In genomic region chr4:4867745-4868505, GRCh38 we compare ENCODE assay signal across 28 cellular contexts. TPM values are rescaled to one million over a fixed set of nuclear protein-coding genes. Genes with fewer than 3 reads are reported as not detected.
A peak's percentile ranks its signal among the peaks of the same experiment; 100 is the strongest.
DNase-seq lines count a peak whose midpoint lies in the region; ATAC-seq, FAIRE-seq and TF ChIP-seq lines count a peak whose summit lies in the region.
"Had no signal": no experiment of that assay in that cellular context is flagged by ENCODE, and none has a peak within 500 bp of the region (broad histone marks: within the 10 kb centered on the region; RNA-seq: fewer than 3 reads in every experiment).

No MANE protein-coding gene starts in this region.

- H3K4me3 ChIP-seq in HepG2 (replicated peaks in 1 of 3; ENCODE audit: insufficient read depth in 1 of 3, low read depth in 2 of 3, low read length in 3 of 3) (no peak overlapping the region), right lobe of liver (no peak overlapping the region), HUES6 (ENCODE audit: low read depth, low read length) (peak overlapping the region; percentile 3; the same call in 1 of the 2 replicates), upper lobe of right lung (no peak overlapping the region)
- H3K4me3 ChIP-seq: body of pancreas, ovary had no signal

- H3K9ac ChIP-seq in HepG2 (ENCODE audit: insufficient read depth, low read depth, low read length) (no peak overlapping the region), HUES6 (ENCODE audit: low read length) (peak overlapping the region; percentile 20)

- H3K36me3 ChIP-seq in HepG2 (replicated peaks in 1 of 2; ENCODE audit: control insufficient read depth in 1 of 2, insufficient read depth in 2 of 2, low read length in 2 of 2): peaks cover 2 to 4% of the 10 kb centered on the region in 2 experiments; a peak in 3 of 5 replicates
- H3K36me3 ChIP-seq in right lobe of liver: no peaks in the 10 kb centered on the region
- no peaks in the 10 kb centered on the region; the same call in 1 of the 2 replicates for H3K36me3 ChIP-seq in HUES6 (ENCODE audit: control insufficient read depth, insufficient read depth, low read length)
- no peaks in the 10 kb centered on the region for H3K36me3 ChIP-seq in upper lobe of right lung
- H3K36me3 ChIP-seq: BE2C, gastrocnemius medialis, ovary had no signal

- CTCF ChIA-PET in HepG2 (lab: Yijun Ruan, JAX; ENCODE audit: low intra/inter-chr PET ratio, low total read pairs): no interaction called here

- no peak overlapping the region for H3K27ac Mint-ChIP-seq in T-helper 2 cell treated with Interferon-gamma antibody and Interleukin-4, amounts not matched to agents 5 μg/mL and 100 μg/mL, for 36 hours
- H3K27ac Mint-ChIP-seq: activated T-helper 17 cell treated with anti-CD3 and anti-CD28 coated beads, Interleukin-2, amount 50 U/mL, for 72 hours; CD8-positive, alpha-beta memory T cell; natural killer cell treated with Interleukin-12 subunit alpha and Interleukin-12 subunit beta and Interleukin-15 and Interleukin-18, amount 100 ng/mL, for 72 hours had no signal

- no peak for TF ChIP-seq RAD21 in HepG2 (CRISPR knock-in tag; IDR thresholded peaks at IDR 0.05)

- in situ Hi-C loops in HepG2 (cut with HindIII; ENCODE audit: extremely low pct_ligation_motif_present, low pct_unique_long_range_greater_than_20kb): no loop called here

- H3K4me1 ChIP-seq in HepG2 (ENCODE audit: insufficient read depth, low read length) (peaks cover 9% of the 10 kb centered on the region; the same call in 1 of the 2 replicates), right lobe of liver (peaks cover 0 to 13% (median 0%) of the 10 kb centered on the region in 4 donors), HUES6 (ENCODE audit: control insufficient read depth, insufficient read depth, low read length) (peaks cover 56% of the 10 kb centered on the region; the same call in 1 of the 2 replicates), upper lobe of right lung (peaks cover 5% of the 10 kb centered on the region)
- H3K4me1 ChIP-seq: BE2C had no signal

- TF ChIP-seq POLR2A in HepG2 (IDR thresholded peaks at IDR 0.05; ENCODE audit: insufficient read depth in 1 of 2, low read depth in 2 of 2, low read length in 2 of 2): no peak
- TF ChIP-seq POLR2A in right lobe of liver (IDR thresholded peaks at IDR 0.05): no peak

- POLR2A ChIA-PET in HepG2 (lab: Yijun Ruan, JAX): no interaction called here

- peaks cover 0 to 44% of the 10 kb centered on the region in 2 experiments for H3K27me3 ChIP-seq in HepG2 (ENCODE audit: control insufficient read depth in 1 of 2, insufficient read depth in 2 of 2, low read length in 2 of 2)
- H3K27me3 ChIP-seq in right lobe of liver: peaks cover 2 to 67% of the 10 kb centered on the region in 2 donors
- peaks cover 100% of the 10 kb centered on the region for H3K27me3 ChIP-seq in HUES6 (ENCODE audit: control insufficient read depth, insufficient read depth, low read length)
- peaks cover 100% of the 10 kb centered on the region for H3K27me3 ChIP-seq in upper lobe of right lung

- ATAC-seq in HepG2 (no peak; the same call in 2 of the 3 replicates), right lobe of liver (no peak), upper lobe of right lung (no peak)
- ATAC-seq: activated CD8-positive, alpha-beta T cell treated with anti-CD3 and anti-CD28 coated beads, Interleukin-2, amount 10 ng/mL, durations not matched to agents 7 days and 5 days; activated T-helper 17 cell treated with anti-CD3 and anti-CD28 coated beads, Interleukin-2, amount 50 U/mL, for 72 hours; gastrocnemius medialis; left cardiac atrium; natural killer cell treated with Interleukin-12 subunit alpha and Interleukin-12 subunit beta and Interleukin-15 and Interleukin-18, amount 100 ng/mL, for 72 hours; PC-3 had no signal

- H2AFZ ChIP-seq in HepG2 (ENCODE audit: low read length): no peak overlapping the region

- DNase-seq in HepG2 (ENCODE audit: low spot score) (no peak), right lobe of liver (no peak), islet precursor cell (peak; percentile 68), upper lobe of right lung (peak; percentile 10), kidney glomerular epithelial cell (lab: John Stamatoyannopoulos, UW) (no peak)
- no peak for DNase-seq in T-helper 2 cell treated with Interferon-gamma antibody and Interleukin-4, amounts not matched to agents 5 μg/mL and 100 μg/mL, for 36 hours (ENCODE audit: low spot score)
- no peak for DNase-seq in stimulated activated CD4-positive, alpha-beta T cell treated with anti-CD3 and anti-CD28 coated beads, Interleukin-1b, Interleukin-23, amount 100 ng/mL, for 48 hours
- DNase-seq: activated CD8-positive, alpha-beta T cell treated with anti-CD3 and anti-CD28 coated beads, Interleukin-2, amount 10 ng/mL, durations not matched to agents 7 days and 5 days; activated naive CD4-positive, alpha-beta T cell treated with anti-CD3 and anti-CD28 coated beads, Interleukin-2, amount 50 U/mL, for 16 hours; CD8-positive, alpha-beta memory T cell; gastrocnemius medialis; HCEC 1CT; left cardiac atrium; mammary epithelial cell; NCI-H146; NCI-H2107; NCI-H510A; NK-92 treated with Interleukin-12 subunit alpha and Interleukin-12 subunit beta, amount 100 ng/mL, for 24 hours; PC-3; stimulated activated CD4-positive, alpha-beta T cell treated with anti-CD3 and anti-CD28 coated beads, Interleukin-2, amount 100 ng/mL, for 48 hours had no signal

- TF ChIP-seq EP300 in HepG2 (IDR thresholded peaks at IDR 0.05; ENCODE audit: low read depth in 2 of 2, low read length in 2 of 2) (no peak), HepG2 (CRISPR knock-in tag; IDR thresholded peaks at IDR 0.05; ENCODE audit: borderline replicate concordance) (no peak)

- BruUV-seq in HepG2 (replicated peaks; lab: Mats Ljungman, UMichigan): no TSS peak

- H3K27me3 Mint-ChIP-seq in T-helper 2 cell treated with Interferon-gamma antibody and Interleukin-4, amounts not matched to agents 5 μg/mL and 100 μg/mL, for 36 hours (ENCODE audit: low read depth): peaks cover 72% of the 10 kb centered on the region

- H3K27ac ChIP-seq in HepG2 (ENCODE audit: extremely low read length, insufficient read depth, low read length): no peak overlapping the region
- no peak overlapping the region for H3K27ac ChIP-seq in right lobe of liver
- no peak overlapping the region for H3K27ac ChIP-seq in HUES6 (ENCODE audit: low read depth, low read length)
- H3K27ac ChIP-seq in upper lobe of right lung: no peak overlapping the region
- H3K27ac ChIP-seq: body of pancreas, gastrocnemius medialis, ovary, tibial nerve had no signal

- H3K4me1 Mint-ChIP-seq in T-helper 2 cell treated with Interferon-gamma antibody and Interleukin-4, amounts not matched to agents 5 μg/mL and 100 μg/mL, for 36 hours (ENCODE audit: low read depth): peaks cover 3% of the 10 kb centered on the region

- peaks cover 4% of the 10 kb centered on the region for H3K36me3 Mint-ChIP-seq in T-helper 2 cell treated with Interferon-gamma antibody and Interleukin-4, amounts not matched to agents 5 μg/mL and 100 μg/mL, for 36 hours (ENCODE audit: low read depth)
- H3K36me3 Mint-ChIP-seq: CD8-positive, alpha-beta memory T cell; natural killer cell treated with Interleukin-12 subunit alpha and Interleukin-12 subunit beta and Interleukin-15 and Interleukin-18, amount 100 ng/mL, for 72 hours had no signal

- intact Hi-C loops in HepG2 (cut with micrococcal nuclease; ENCODE audit: unreplicated experiment) (loop anchor here (10.0 kb wide), 1 partner anchor 323 kb away; the partner anchor contains the start of gene STX18), right lobe of liver (cut with DNase I) (no loop called here), upper lobe of right lung (cut with DNase I) (no loop called here)

- no peaks in the 10 kb centered on the region for H4K20me1 ChIP-seq in HepG2 (ENCODE audit: insufficient read depth, low read length)

- WGBS in HepG2 (ENCODE audit: low lambda C conversion rate): 53% methylated on average over 12 of the region's 28 CpGs
- WGBS in right lobe of liver (ENCODE audit: insufficient coverage, low coverage, low lambda C conversion rate, missing lambda C conversion rate): 3% methylated on average over 19 of the region's 28 CpGs

- no peaks in the 10 kb centered on the region for H3K9me3 ChIP-seq in HepG2 (ENCODE audit: low read length)
- no peaks in the 10 kb centered on the region for H3K9me3 ChIP-seq in right lobe of liver
- no peaks in the 10 kb centered on the region for H3K9me3 ChIP-seq in HUES6 (ENCODE audit: control insufficient read depth, insufficient read depth, low read depth, low read length)
- no peaks in the 10 kb centered on the region for H3K9me3 ChIP-seq in upper lobe of right lung
- H3K9me3 ChIP-seq: BE2C, body of pancreas, gastrocnemius medialis, ovary, tibial nerve had no signal

- H3K4me3 Mint-ChIP-seq in T-helper 2 cell treated with Interferon-gamma antibody and Interleukin-4, amounts not matched to agents 5 μg/mL and 100 μg/mL, for 36 hours: no peak overlapping the region
- H3K4me3 Mint-ChIP-seq: activated CD8-positive, alpha-beta T cell treated with anti-CD3 and anti-CD28 coated beads, Interleukin-2, amount 10 ng/mL, durations not matched to agents 7 days and 5 days; activated T-helper 17 cell treated with anti-CD3 and anti-CD28 coated beads, Interleukin-2, amount 50 U/mL, for 72 hours; CD8-positive, alpha-beta memory T cell; natural killer cell treated with Interleukin-12 subunit alpha and Interleukin-12 subunit beta and Interleukin-15 and Interleukin-18, amount 100 ng/mL, for 72 hours had no signal

- H3K4me2 ChIP-seq in HepG2 (ENCODE audit: low read depth, low read length): no peak overlapping the region

- no peaks in the 10 kb centered on the region for H3K79me2 ChIP-seq in HepG2 (ENCODE audit: insufficient read depth, low read length)

- TF ChIP-seq CTCF in HepG2 (CRISPR knock-in tag; IDR thresholded peaks at IDR 0.05) (no peak), right lobe of liver (IDR thresholded peaks at IDR 0.05) (no peak), upper lobe of right lung (IDR thresholded peaks at IDR 0.05) (no peak)

- no peaks in the 10 kb centered on the region for H3K9me3 Mint-ChIP-seq in T-helper 2 cell treated with Interferon-gamma antibody and Interleukin-4, amounts not matched to agents 5 μg/mL and 100 μg/mL, for 36 hours
- H3K9me3 Mint-ChIP-seq: activated T-helper 17 cell treated with anti-CD3 and anti-CD28 coated beads, Interleukin-2, amount 50 U/mL, for 72 hours; natural killer cell treated with Interleukin-12 subunit alpha and Interleukin-12 subunit beta and Interleukin-15 and Interleukin-18, amount 100 ng/mL, for 72 hours had no signal

- FAIRE-seq in HepG2 (lab: Jason Lieb, UNC): no peak
- FAIRE-seq: endometrium had no signal

RNA-seq across cellular contexts. Expression of gene MSX1, which starts 8.5 kb away (rescaled TPM):
- total RNA-seq in HepG2 (2016; rRNA removed; fragmentation: Illumina TruSeq; extraction: Trizol): 13.8 and 14.9 TPM in 2 replicates
- 6.3 and 10.9 TPM in 2 replicates for total RNA-seq in HepG2 (2016; cell fraction: cytosol; rRNA removed; fragmentation: Illumina TruSeq; extraction: Trizol; ENCODE audit: low read depth)
- total RNA-seq in HepG2 (2016; cell fraction: insoluble cytoplasmic fraction; rRNA removed; fragmentation: Illumina TruSeq; extraction: Trizol): 14.0 and 15.0 TPM in 2 replicates
- total RNA-seq in HepG2 (2016; cell fraction: membrane; rRNA removed; fragmentation: Illumina TruSeq; extraction: Trizol): 19.1 and 23.9 TPM in 2 replicates
- total RNA-seq in HepG2 (2016; cell fraction: nucleus; rRNA removed; fragmentation: Illumina TruSeq; extraction: Trizol): 5.4 and 9.8 TPM in 2 replicates
- polyA plus RNA-seq in HepG2 (2011; rRNA removed): 12.1 and 15.2 TPM in 2 replicates
- polyA plus RNA-seq in HepG2 (2011; cell fraction: cytosol; rRNA removed): 8.4 and 14.6 TPM in 2 replicates
- polyA plus RNA-seq in HepG2 (2011; cell fraction: nucleus; rRNA removed): 17.5 and 22.0 TPM in 2 replicates
- polyA plus RNA-seq in HepG2 (2012): 8.0 and 8.9 TPM in 2 replicates
- 8.3 and 12.3 TPM in 2 replicates for polyA plus RNA-seq in HepG2 (2016; cell fraction: cytosol; fragmentation: Illumina TruSeq; extraction: Trizol; ENCODE audit: low read depth)
- polyA plus RNA-seq in HepG2 (2016; cell fraction: insoluble cytoplasmic fraction; fragmentation: Illumina TruSeq; extraction: Trizol; ENCODE audit: low read depth): 16.8 and 17.9 TPM in 2 replicates
- polyA plus RNA-seq in HepG2 (2016; cell fraction: membrane; fragmentation: Illumina TruSeq; extraction: Trizol; ENCODE audit: low read depth): 19.5 and 22.1 TPM in 2 replicates
- polyA plus RNA-seq in HepG2 (2016; cell fraction: nucleus; fragmentation: Illumina TruSeq; extraction: Trizol; ENCODE audit: insufficient read depth, low read depth): 13.8 and 15.1 TPM in 2 replicates
- 0.58 and 6.7 TPM in 2 replicates for polyA minus RNA-seq in HepG2 (2011; rRNA and poly(A)+ RNA removed; ENCODE audit: low replicate concordance)
- 3.3 and 5.9 TPM in 2 replicates for polyA minus RNA-seq in HepG2 (2011; cell fraction: cytosol; rRNA and poly(A)+ RNA removed)
- 3.1 and 4.0 TPM in 2 replicates for polyA minus RNA-seq in HepG2 (2011; cell fraction: nucleus; rRNA and poly(A)+ RNA removed)
- total RNA-seq in right lobe of liver: under 1 TPM; 0.15 to 0.62 (median 0.31) TPM
- 2.5 TPM for total RNA-seq in upper lobe of right lung
- total RNA-seq: activated CD8-positive, alpha-beta T cell treated with anti-CD3 and anti-CD28 coated beads, Interleukin-2, amount 10 ng/mL, durations not matched to agents 7 days and 5 days; activated T-helper 17 cell treated with anti-CD3 and anti-CD28 coated beads, Interleukin-2, amount 50 U/mL, for 72 hours had no signal
- polyA plus RNA-seq: CD8-positive, alpha-beta memory T cell had no signal

Comparison
In these comparisons a context has a peak if more than half of its experiments do, and no peak if none do; other contexts are left out.
1. DNase-seq: peak in islet precursor cell (single experiment) and upper lobe of right lung (single experiment); none in HepG2 (single experiment), right lobe of liver (0 of 3), T-helper 2 cell treated with Interferon-gamma antibody and Interleukin-4, amounts not matched to agents 5 μg/mL and 100 μg/mL, for 36 hours (single experiment), stimulated activated CD4-positive, alpha-beta T cell treated with anti-CD3 and anti-CD28 coated beads, Interleukin-1b, Interleukin-23, amount 100 ng/mL, for 48 hours (single experiment) and kidney glomerular epithelial cell (single experiment).